In genomic region chr15:82105458-82106205, GRCh38 we compare ENCODE assay signal across 11 cellular contexts. TPM values are rescaled to one million over a fixed set of nuclear protein-coding genes. Genes with fewer than 3 reads are reported as not detected.
A peak's percentile ranks its signal among the peaks of the same experiment; 100 is the strongest.
DNase-seq lines count a peak whose midpoint lies in the region; ATAC-seq, FAIRE-seq and TF ChIP-seq lines count a peak whose summit lies in the region.
"Had no signal": no experiment of that assay in that cellular context is flagged by ENCODE, and none has a peak within 500 bp of the region (broad histone marks: within the 10 kb centered on the region; RNA-seq: fewer than 3 reads in every experiment).

No MANE protein-coding gene starts in this region.

- peaks cover 6% of the 10 kb centered on the region for H3K4me1 ChIP-seq in SJCRH30

- no peaks in the 10 kb centered on the region for H3K36me3 ChIP-seq in SJCRH30

- no peaks in the 10 kb centered on the region for H3K27me3 ChIP-seq in SJCRH30

- CTCF ChIA-PET in AG04449 (lab: Yijun Ruan, JAX): interaction anchor here (0.7 to 8.2 kb wide), 13 partner anchors 15 to 696 kb away, joined by 3 to 112 read pairs (median 4); no protein-coding TSS in a partner anchor

- TF ChIP-seq POLR2A in erythroblast (IDR thresholded peaks at IDR 0.05; ENCODE audit: low read length): no peak

- FAIRE-seq in RCC 7860 (lab: Jason Lieb, UNC): no peak
- FAIRE-seq: endometrium had no signal

- no peak for TF ChIP-seq CTCF in AG04449 (IDR thresholded peaks at IDR 0.05; ENCODE audit: insufficient read depth, low read length, missing control alignments)

- POLR2A ChIA-PET in AG04449 (lab: Yijun Ruan, JAX): interaction anchor here (0.6 to 1.0 kb wide), 3 partner anchors 60 to 165 kb away, joined by 3 read pairs; partner anchors contain the start of gene MEX3B

- no peak for ATAC-seq in HG02938 (IDR thresholded peaks at IDR 0.05; ENCODE audit: unreplicated experiment)
- no peak for ATAC-seq in HG02798 (IDR thresholded peaks at IDR 0.05; ENCODE audit: poor library complexity, unreplicated experiment)

- DNase-seq in AG04449 (ENCODE audit: low read depth, low spot score): peak; percentile 84
- DNase-seq in HCEC 1CT: peak; percentile 50
- DNase-seq in RCC 7860 (ENCODE audit: low spot score): peak; percentile 34
- DNase-seq in iPS-NIHi11 (ENCODE audit: low spot score): peak; percentile 25
- DNase-seq in erythroblast (lab: John Stamatoyannopoulos, UW): no peak
- DNase-seq in SJCRH30: no peak
- DNase-seq: activated T-cell treated with anti-CD3 and anti-CD28 coated beads for 4 hours; CD4-positive, alpha-beta memory T cell had no signal

- H3K27ac ChIP-seq in SJCRH30: no peak overlapping the region

- H3K4me3 ChIP-seq in AG04449 (ENCODE audit: low read depth, low read length): no peak overlapping the region
- H3K4me3 ChIP-seq in SJCRH30: no peak overlapping the region

- H3K9me3 ChIP-seq in SJCRH30 (replicated peaks): no peaks in the 10 kb centered on the region

RNA-seq across cellular contexts. Expression of gene MEX3B, which starts 59.8 kb away (rescaled TPM):
- total RNA-seq in SJCRH30 (2014; rRNA removed; shearing (Covaris generic)): 30.5 and 32.3 TPM in 2 replicates

Comparison
In these comparisons a context has a peak if more than half of its experiments do, and no peak if none do; other contexts are left out.
1. DNase-seq: peak in AG04449 (single experiment), HCEC 1CT (single experiment), RCC 7860 (single experiment) and iPS-NIHi11 (single experiment); none in erythroblast (0 of 2) and SJCRH30 (0 of 2).